1 cellular context compared by ENCODE assay signal in the genomic region with DNA sequence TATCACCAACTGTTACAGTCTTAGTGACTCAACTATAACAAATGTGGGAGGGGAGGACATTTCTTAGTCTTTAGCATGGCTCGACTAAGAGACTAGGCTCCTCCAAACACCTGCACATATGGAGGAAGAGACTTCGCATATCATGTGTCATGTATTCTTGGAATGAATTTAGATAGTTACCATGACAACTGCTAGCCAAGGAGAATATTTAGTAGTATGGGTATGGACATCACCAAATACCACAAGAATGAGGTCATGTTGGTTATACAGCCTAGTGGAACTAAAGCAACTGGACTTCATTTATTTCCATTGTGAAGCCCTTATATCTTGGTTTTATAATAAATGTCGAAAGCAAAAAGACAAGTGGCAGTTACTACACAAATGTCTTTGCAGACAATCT.
A peak's percentile ranks its signal among the peaks of the same experiment; 100 is the strongest.
TF ChIP-seq lines count a peak whose summit lies in the region.

No MANE protein-coding gene starts in this region.

TF ChIP-seq in SK-N-SH, 30 proteins besides CTCF, POLR2A, EP300 and RAD21:
- TF ChIP-seq, protein P1, sequence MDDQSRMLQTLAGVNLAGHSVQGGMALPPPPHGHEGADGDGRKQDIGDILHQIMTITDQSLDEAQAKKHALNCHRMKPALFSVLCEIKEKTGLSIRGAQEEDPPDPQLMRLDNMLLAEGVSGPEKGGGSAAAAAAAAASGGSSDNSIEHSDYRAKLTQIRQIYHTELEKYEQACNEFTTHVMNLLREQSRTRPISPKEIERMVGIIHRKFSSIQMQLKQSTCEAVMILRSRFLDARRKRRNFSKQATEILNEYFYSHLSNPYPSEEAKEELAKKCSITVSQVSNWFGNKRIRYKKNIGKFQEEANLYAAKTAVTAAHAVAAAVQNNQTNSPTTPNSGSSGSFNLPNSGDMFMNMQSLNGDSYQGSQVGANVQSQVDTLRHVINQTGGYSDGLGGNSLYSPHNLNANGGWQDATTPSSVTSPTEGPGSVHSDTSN (IDR thresholded peaks at IDR 0.05) = peak; percentile 59
- TF ChIP-seq RFX5 (IDR thresholded peaks at IDR 0.05; ENCODE audit: low read length) (no peak), GABPA (IDR thresholded peaks at IDR 0.05; ENCODE audit: low read depth) (no peak), RCOR1 (IDR thresholded peaks at IDR 0.05; ENCODE audit: low read length) (no peak), TCF12 (IDR thresholded peaks at IDR 0.05) (peak; percentile 89), FOSL2 (IDR thresholded peaks at IDR 0.05; ENCODE audit: borderline replicate concordance, low read depth) (peak; percentile 41), NFIC (IDR thresholded peaks at IDR 0.05; ENCODE audit: borderline replicate concordance) (no peak), TAF1 (IDR thresholded peaks at IDR 0.05; ENCODE audit: borderline replicate concordance, low read depth, low read length) (no peak), FOXM1 (IDR thresholded peaks at IDR 0.05; ENCODE audit: low read depth) (no peak), FOXJ3 (CRISPR knock-in tag; IDR thresholded peaks at IDR 0.05) (no peak), RXRA (IDR thresholded peaks at IDR 0.05; ENCODE audit: borderline replicate concordance, low read depth) (no peak), MEF2A (IDR thresholded peaks at IDR 0.05; ENCODE audit: borderline replicate concordance, low read depth) (no peak), GATA2 (CRISPR knock-in tag; IDR thresholded peaks at IDR 0.05) (no peak), SIN3A (IDR thresholded peaks at IDR 0.05; ENCODE audit: borderline replicate concordance, low read depth, low read length) (no peak), NRF1 (IDR thresholded peaks at IDR 0.05; ENCODE audit: low read depth, low read length) (no peak), EZH2phosphoT487 (IDR thresholded peaks at IDR 0.05; ENCODE audit: borderline replicate concordance, low read depth) (no peak), POLR2AphosphoS5 (IDR thresholded peaks at IDR 0.05; ENCODE audit: low read depth, low read length) (peak; percentile 37; the same call in 1 of the 2 replicates), CHD2 (IDR thresholded peaks at IDR 0.05; ENCODE audit: low read length, partially characterized antibody) (no peak), YY1 (IDR thresholded peaks at IDR 0.05; ENCODE audit: low read depth) (no peak), MXI1 (IDR thresholded peaks at IDR 0.05; ENCODE audit: low read depth, low read length) (no peak), SMC3 (IDR thresholded peaks at IDR 0.05; ENCODE audit: low read depth, low read length) (no peak), TEAD4 (IDR thresholded peaks at IDR 0.05; ENCODE audit: borderline replicate concordance, insufficient read depth) (0 out of 2 replicates have a peak, but pooled peaks have one; percentile 50), JUND (IDR thresholded peaks at IDR 0.05) (peak; percentile 39), ELF1 (IDR thresholded peaks at IDR 0.05) (no peak)
- TF ChIP-seq, protein P2, sequence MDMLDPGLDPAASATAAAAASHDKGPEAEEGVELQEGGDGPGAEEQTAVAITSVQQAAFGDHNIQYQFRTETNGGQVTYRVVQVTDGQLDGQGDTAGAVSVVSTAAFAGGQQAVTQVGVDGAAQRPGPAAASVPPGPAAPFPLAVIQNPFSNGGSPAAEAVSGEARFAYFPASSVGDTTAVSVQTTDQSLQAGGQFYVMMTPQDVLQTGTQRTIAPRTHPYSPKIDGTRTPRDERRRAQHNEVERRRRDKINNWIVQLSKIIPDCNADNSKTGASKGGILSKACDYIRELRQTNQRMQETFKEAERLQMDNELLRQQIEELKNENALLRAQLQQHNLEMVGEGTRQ (IDR thresholded peaks at IDR 0.05; ENCODE audit: borderline replicate concordance, low read depth, low read length) = no peak
- TF ChIP-seq, protein P3, sequence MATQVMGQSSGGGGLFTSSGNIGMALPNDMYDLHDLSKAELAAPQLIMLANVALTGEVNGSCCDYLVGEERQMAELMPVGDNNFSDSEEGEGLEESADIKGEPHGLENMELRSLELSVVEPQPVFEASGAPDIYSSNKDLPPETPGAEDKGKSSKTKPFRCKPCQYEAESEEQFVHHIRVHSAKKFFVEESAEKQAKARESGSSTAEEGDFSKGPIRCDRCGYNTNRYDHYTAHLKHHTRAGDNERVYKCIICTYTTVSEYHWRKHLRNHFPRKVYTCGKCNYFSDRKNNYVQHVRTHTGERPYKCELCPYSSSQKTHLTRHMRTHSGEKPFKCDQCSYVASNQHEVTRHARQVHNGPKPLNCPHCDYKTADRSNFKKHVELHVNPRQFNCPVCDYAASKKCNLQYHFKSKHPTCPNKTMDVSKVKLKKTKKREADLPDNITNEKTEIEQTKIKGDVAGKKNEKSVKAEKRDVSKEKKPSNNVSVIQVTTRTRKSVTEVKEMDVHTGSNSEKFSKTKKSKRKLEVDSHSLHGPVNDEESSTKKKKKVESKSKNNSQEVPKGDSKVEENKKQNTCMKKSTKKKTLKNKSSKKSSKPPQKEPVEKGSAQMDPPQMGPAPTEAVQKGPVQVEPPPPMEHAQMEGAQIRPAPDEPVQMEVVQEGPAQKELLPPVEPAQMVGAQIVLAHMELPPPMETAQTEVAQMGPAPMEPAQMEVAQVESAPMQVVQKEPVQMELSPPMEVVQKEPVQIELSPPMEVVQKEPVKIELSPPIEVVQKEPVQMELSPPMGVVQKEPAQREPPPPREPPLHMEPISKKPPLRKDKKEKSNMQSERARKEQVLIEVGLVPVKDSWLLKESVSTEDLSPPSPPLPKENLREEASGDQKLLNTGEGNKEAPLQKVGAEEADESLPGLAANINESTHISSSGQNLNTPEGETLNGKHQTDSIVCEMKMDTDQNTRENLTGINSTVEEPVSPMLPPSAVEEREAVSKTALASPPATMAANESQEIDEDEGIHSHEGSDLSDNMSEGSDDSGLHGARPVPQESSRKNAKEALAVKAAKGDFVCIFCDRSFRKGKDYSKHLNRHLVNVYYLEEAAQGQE (IDR thresholded peaks at IDR 0.05; ENCODE audit: low read depth, low read length) = no peak
- TF ChIP-seq, protein P4, sequence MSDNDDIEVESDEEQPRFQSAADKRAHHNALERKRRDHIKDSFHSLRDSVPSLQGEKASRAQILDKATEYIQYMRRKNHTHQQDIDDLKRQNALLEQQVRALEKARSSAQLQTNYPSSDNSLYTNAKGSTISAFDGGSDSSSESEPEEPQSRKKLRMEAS (IDR thresholded peaks at IDR 0.05; ENCODE audit: low read depth) = no peak
- TF ChIP-seq, protein P5, sequence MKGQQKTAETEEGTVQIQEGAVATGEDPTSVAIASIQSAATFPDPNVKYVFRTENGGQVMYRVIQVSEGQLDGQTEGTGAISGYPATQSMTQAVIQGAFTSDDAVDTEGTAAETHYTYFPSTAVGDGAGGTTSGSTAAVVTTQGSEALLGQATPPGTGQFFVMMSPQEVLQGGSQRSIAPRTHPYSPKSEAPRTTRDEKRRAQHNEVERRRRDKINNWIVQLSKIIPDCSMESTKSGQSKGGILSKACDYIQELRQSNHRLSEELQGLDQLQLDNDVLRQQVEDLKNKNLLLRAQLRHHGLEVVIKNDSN (IDR thresholded peaks at IDR 0.05; ENCODE audit: borderline replicate concordance, low read depth) = no peak
- TF ChIP-seq, protein P6, sequence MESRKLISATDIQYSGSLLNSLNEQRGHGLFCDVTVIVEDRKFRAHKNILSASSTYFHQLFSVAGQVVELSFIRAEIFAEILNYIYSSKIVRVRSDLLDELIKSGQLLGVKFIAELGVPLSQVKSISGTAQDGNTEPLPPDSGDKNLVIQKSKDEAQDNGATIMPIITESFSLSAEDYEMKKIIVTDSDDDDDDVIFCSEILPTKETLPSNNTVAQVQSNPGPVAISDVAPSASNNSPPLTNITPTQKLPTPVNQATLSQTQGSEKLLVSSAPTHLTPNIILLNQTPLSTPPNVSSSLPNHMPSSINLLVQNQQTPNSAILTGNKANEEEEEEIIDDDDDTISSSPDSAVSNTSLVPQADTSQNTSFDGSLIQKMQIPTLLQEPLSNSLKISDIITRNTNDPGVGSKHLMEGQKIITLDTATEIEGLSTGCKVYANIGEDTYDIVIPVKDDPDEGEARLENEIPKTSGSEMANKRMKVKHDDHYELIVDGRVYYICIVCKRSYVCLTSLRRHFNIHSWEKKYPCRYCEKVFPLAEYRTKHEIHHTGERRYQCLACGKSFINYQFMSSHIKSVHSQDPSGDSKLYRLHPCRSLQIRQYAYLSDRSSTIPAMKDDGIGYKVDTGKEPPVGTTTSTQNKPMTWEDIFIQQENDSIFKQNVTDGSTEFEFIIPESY (IDR thresholded peaks at IDR 0.05; ENCODE audit: borderline replicate concordance, low read depth) = no peak
- TF ChIP-seq, protein P7, sequence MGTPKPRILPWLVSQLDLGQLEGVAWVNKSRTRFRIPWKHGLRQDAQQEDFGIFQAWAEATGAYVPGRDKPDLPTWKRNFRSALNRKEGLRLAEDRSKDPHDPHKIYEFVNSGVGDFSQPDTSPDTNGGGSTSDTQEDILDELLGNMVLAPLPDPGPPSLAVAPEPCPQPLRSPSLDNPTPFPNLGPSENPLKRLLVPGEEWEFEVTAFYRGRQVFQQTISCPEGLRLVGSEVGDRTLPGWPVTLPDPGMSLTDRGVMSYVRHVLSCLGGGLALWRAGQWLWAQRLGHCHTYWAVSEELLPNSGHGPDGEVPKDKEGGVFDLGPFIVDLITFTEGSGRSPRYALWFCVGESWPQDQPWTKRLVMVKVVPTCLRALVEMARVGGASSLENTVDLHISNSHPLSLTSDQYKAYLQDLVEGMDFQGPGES (IDR thresholded peaks at IDR 0.05; ENCODE audit: low read depth, low read length) = no peak
TF ChIP-seq in SK-N-SH: peak in this region for 6.
